In genomic region chr14:65168840-65169239, GRCh38 we compare ENCODE assay signal across 10 cellular contexts.
DNase-seq lines count a peak whose midpoint lies in the region; ATAC-seq and TF ChIP-seq lines count a peak whose summit lies in the region.
"Had no signal": no experiment of that assay in that cellular context is flagged by ENCODE, and none has a peak within 500 bp of the region (broad histone marks: within the 10 kb centered on the region; RNA-seq: fewer than 3 reads in every experiment).

No MANE protein-coding gene starts in this region.

- H3K9me3 ChIP-seq in mucosa of descending colon, result no peaks in the 10 kb centered on the region

- CTCF ChIA-PET in WTC11 (lab: Charles Lee), result interaction anchor here (0.9 to 1.6 kb wide), 6 partner anchors 12 to 657 kb away, joined by 3 to 4 read pairs (median 3); no protein-coding TSS in a partner anchor

- H3K36me3 Mint-ChIP-seq in WTC11, result no peaks in the 10 kb centered on the region
- H3K36me3 Mint-ChIP-seq in memory B cell, result peaks cover 2% of the 10 kb centered on the region

- no peaks in the 10 kb centered on the region for H3K9me3 Mint-ChIP-seq in WTC11
- peaks cover 2% of the 10 kb centered on the region for H3K9me3 Mint-ChIP-seq in memory B cell

- H3K4me3 Mint-ChIP-seq in WTC11, result no peak overlapping the region
- H3K4me3 Mint-ChIP-seq in memory B cell, result peak overlapping the region; percentile 55

- DNase-seq in GM03348 (ENCODE audit: low spot score) (peak; percentile 22), WTC11 (ENCODE audit: low spot score) (no peak), memory B cell (ENCODE audit: low spot score in 2 of 2) (no peak), mucosa of descending colon (no peak), AG20443 (ENCODE audit: low spot score) (no peak)
- no peak for DNase-seq in activated CD8-positive, alpha-beta memory T cell treated with anti-CD3 and anti-CD28 coated beads, Interleukin-2, amount 50 U/mL, for 48 hours
- DNase-seq: activated CD4-positive, alpha-beta T cell treated with anti-CD3 and anti-CD28 coated beads for 4 hours had no signal

- intact Hi-C loops in mucosa of descending colon (cut with DNase I, micrococcal nuclease), result loop anchor here (10.0 kb wide), 4 partner anchors 236 to 906 kb away; no protein-coding TSS in a partner anchor

- POLR2A ChIA-PET in WTC11 (lab: Charles Lee), result no interaction called here

- ATAC-seq in HG03045 (IDR thresholded peaks at IDR 0.05; ENCODE audit: unreplicated experiment) (peak; percentile 11), WTC11 (peak; percentile 40), memory B cell (ENCODE audit: low read depth) (peak; percentile 50), mucosa of descending colon (no peak), HG03469 (IDR thresholded peaks at IDR 0.05; ENCODE audit: unreplicated experiment) (no peak)

- H3K27me3 Mint-ChIP-seq in WTC11 (ENCODE audit: low read depth) (no peaks in the 10 kb centered on the region; the same call in 1 of the 2 replicates), memory B cell (no peaks in the 10 kb centered on the region)

- H3K4me1 ChIP-seq in mucosa of descending colon (ENCODE audit: low read depth), result no peaks in the 10 kb centered on the region

- H3K27ac Mint-ChIP-seq in WTC11 (no peak overlapping the region), memory B cell (peak overlapping the region; percentile 97)

- H3K4me1 Mint-ChIP-seq in WTC11 (peaks cover 17% of the 10 kb centered on the region), memory B cell (peaks cover 39% of the 10 kb centered on the region)

- no peak overlapping the region for H3K4me3 ChIP-seq in mucosa of descending colon
- H3K4me3 ChIP-seq: cardiac muscle cell had no signal

- H3K36me3 ChIP-seq in mucosa of descending colon (ENCODE audit: low read depth), result no peaks in the 10 kb centered on the region
- H3K36me3 ChIP-seq: cardiac muscle cell had no signal

- TF ChIP-seq CTCF in WTC11 (IDR thresholded peaks at IDR 0.05), result no peak
- TF ChIP-seq CTCF in mucosa of descending colon (IDR thresholded peaks at IDR 0.05), result no peak

TF ChIP-seq in WTC11, 78 proteins besides CTCF, POLR2A, EP300 and RAD21:
- TF ChIP-seq HMGXB4 (CRISPR knock-in tag; IDR thresholded peaks at IDR 0.05), result no peak
- TF ChIP-seq JAZF1 (CRISPR knock-in tag; IDR thresholded peaks at IDR 0.05), result no peak
- TF ChIP-seq MLX (CRISPR knock-in tag; IDR thresholded peaks at IDR 0.05), result no peak
- no peak for TF ChIP-seq NR2C2 (CRISPR knock-in tag; IDR thresholded peaks at IDR 0.05)
- no peak for TF ChIP-seq ETV6 (CRISPR knock-in tag; IDR thresholded peaks at IDR 0.05)
- TF ChIP-seq USF2 (CRISPR knock-in tag; IDR thresholded peaks at IDR 0.05), result peak; percentile 89
- no peak for TF ChIP-seq ZNF263 (CRISPR knock-in tag; IDR thresholded peaks at IDR 0.05; ENCODE audit: low read depth)
- TF ChIP-seq HMGA2 (CRISPR knock-in tag; IDR thresholded peaks at IDR 0.05), result no peak
- TF ChIP-seq USF1 (CRISPR knock-in tag; IDR thresholded peaks at IDR 0.05), result peak; percentile 86
TF ChIP-seq in WTC11: peak in this region for 2.

Comparison
In these comparisons a context has a peak if more than half of its experiments do, and no peak if none do; other contexts are left out.
1. ATAC-seq: peak in HG03045 (single experiment), WTC11 (single experiment) and memory B cell (single experiment); none in mucosa of descending colon (single experiment) and HG03469 (single experiment).